ENCODE assay signal across 10 cellular contexts in genomic region chr15:67730135-67730534, GRCh38.
"Had no signal": no experiment of that assay in that cellular context is flagged by ENCODE, and none has a peak within 500 bp of the region (broad histone marks: within the 10 kb centered on the region; RNA-seq: fewer than 3 reads in every experiment).

No MANE protein-coding gene starts in this region.

- H3K9ac ChIP-seq: GM23248, KMS-11 had no signal

- H3K9me3 ChIP-seq: HAP-1 had no signal

- H3K27me3 Mint-ChIP-seq: IgD-negative memory B cell had no signal

- H3K4me3 ChIP-seq: GM23248, HAP-1 had no signal

- H3K27ac ChIP-seq: GM23248, KMS-11 had no signal

- H3K36me3 ChIP-seq: HAP-1 had no signal

- H3K9me3 Mint-ChIP-seq: HFFc6, IgD-negative memory B cell had no signal

- H2AFZ ChIP-seq: GM23248 had no signal

- H3K4me3 Mint-ChIP-seq: HFFc6, IgD-negative memory B cell had no signal

- FAIRE-seq: HepG2, HTR-8/SVneo had no signal

- H3K4me2 ChIP-seq: KMS-11 had no signal

- H3K36me3 Mint-ChIP-seq: IgD-negative memory B cell had no signal

- DNase-seq: GM23248, GOT3, H7, HFFc6, KBM-7 had no signal

- H3K27ac Mint-ChIP-seq: HFFc6, IgD-negative memory B cell had no signal
